ENCODE assay signal across 9 cellular contexts in the genomic region with DNA sequence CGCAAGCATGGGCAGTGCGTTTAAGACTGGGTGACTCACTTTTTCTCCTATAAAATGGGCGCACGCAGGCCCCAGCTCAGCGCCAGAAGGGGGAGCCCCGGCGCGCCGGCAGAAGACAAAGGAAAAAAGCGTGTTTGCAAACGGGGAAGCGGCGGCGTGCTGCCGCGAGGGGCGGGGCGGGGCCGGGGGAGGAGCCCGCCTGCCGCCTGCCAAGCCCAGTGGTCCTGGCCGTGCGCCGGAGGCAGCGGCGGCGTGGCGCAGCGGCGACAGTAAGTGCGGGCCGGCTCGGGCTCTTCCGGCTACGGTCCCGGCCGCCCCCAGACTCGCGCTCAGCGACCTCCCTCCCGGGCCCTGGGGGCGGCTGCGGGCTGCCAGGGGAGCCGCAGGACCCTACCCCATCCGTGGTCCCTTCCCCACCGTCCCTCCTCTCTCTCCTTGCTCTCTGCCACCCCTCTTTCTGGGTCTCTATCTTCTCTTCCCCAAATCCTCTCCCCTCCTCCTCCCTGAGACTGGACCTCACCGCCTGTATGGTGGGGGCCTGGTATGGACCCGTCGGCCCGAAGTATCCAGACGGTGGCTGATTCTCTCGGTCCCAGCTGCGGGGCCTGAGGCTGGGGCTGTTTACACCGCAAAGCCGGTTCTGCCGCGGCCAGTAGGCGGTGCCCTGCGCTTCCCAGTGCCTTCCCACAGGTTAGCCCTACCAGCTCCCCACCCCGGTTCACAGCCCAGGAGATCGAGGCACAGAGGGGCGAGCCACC. TPM values are rescaled to one million over a fixed set of nuclear protein-coding genes. Genes with fewer than 3 reads are reported as not detected.
DNase-seq lines count a peak whose midpoint lies in the region; ATAC-seq, FAIRE-seq and TF ChIP-seq lines count a peak whose summit lies in the region.
"Had no signal": no experiment of that assay in that cellular context is flagged by ENCODE, and none has a peak within 500 bp of the region (broad histone marks: within the 10 kb centered on the region; RNA-seq: fewer than 3 reads in every experiment).

Gene SLC29A3 (plus strand): TSS at position 218 of the 758 bp plus-strand sequence. CDS start 51 bp downstream, at position 269.

- DNase-seq in NCI-H2029 (lab: John Stamatoyannopoulos, UW) (peak; percentile 36), NCI-H2029 treated with DMSO at 0.1 percent for 48 hours (lab: John Stamatoyannopoulos, UW) (no peak), NCI-H2107 treated with DMSO at 0.1 percent for 48 hours (lab: John Stamatoyannopoulos, UW; ENCODE audit: unreplicated experiment) (peak; percentile 45), bronchial epithelial cell (ENCODE audit: low read depth) (peak; percentile 57), iris pigment epithelial cell (ENCODE audit: low read depth) (peak; percentile 85)
- DNase-seq in stimulated activated CD4-positive, alpha-beta T cell treated with anti-CD3 and anti-CD28 coated beads, Interleukin-12 subunit alpha, Interleukin-12 subunit beta, amount 100 ng/mL, for 24 hours (ENCODE audit: low read depth in 2 of 2): peak; percentile 72 to 80

- ATAC-seq in HG02885 (IDR thresholded peaks at IDR 0.05; ENCODE audit: poor library complexity, unreplicated experiment): peak; percentile 84

- no peaks in the 10 kb centered on the region for H3K27me3 ChIP-seq in bronchial epithelial cell (ENCODE audit: control insufficient read depth, insufficient read depth, low read length)

- TF ChIP-seq CTCF in WI38 (IDR thresholded peaks at IDR 0.05; ENCODE audit: low read depth, low read length): peak; percentile 62
- TF ChIP-seq CTCF in bronchial epithelial cell (IDR thresholded peaks at IDR 0.05; ENCODE audit: insufficient read depth, low read length, severe bottlenecking): peak; percentile 91

- H3K4me3 ChIP-seq in WI38 (ENCODE audit: low read depth, low read length): peak within 1 kb of the TSS; percentile 68
- H3K4me3 ChIP-seq in bronchial epithelial cell (ENCODE audit: low read depth, low read length): peak within 1 kb of the TSS; percentile 57

- no peaks in the 10 kb centered on the region for H3K36me3 ChIP-seq in bronchial epithelial cell (ENCODE audit: control insufficient read depth, insufficient read depth, low read length)

- no peak for FAIRE-seq in bronchial epithelial cell (lab: Jason Lieb, UNC)
- FAIRE-seq: G401.6 had no signal

RNA-seq across cellular contexts. Expression of gene SLC29A3, which starts in this region (rescaled TPM):
- total RNA-seq in bronchial epithelial cell: 0.53 and 0.77 TPM in 2 replicates

Comparison
In these comparisons a context has a peak if more than half of its experiments do, and no peak if none do; other contexts are left out.
1. Peak in DNase-seq and H3K4me3 ChIP-seq in bronchial epithelial cell; RNA of the gene not detected or under 1 TPM.